ENCODE assay signal across 8 cellular contexts in genomic region chr7:149125864-149126661, GRCh38. TPM values are rescaled to one million over a fixed set of nuclear protein-coding genes. Genes with fewer than 3 reads are reported as not detected.
A peak's percentile ranks its signal among the peaks of the same experiment; 100 is the strongest.
DNase-seq lines count a peak whose midpoint lies in the region; ATAC-seq and TF ChIP-seq lines count a peak whose summit lies in the region.

ZNF425 (minus strand) TSS chr7:149126324; CDS start chr7:149126213, 111 bp downstream.

- H3K27me3 ChIP-seq in BJ (ENCODE audit: control insufficient read depth, insufficient read depth, low read length): no peaks in the 10 kb centered on the region

- H3K4me3 ChIP-seq in BJ (ENCODE audit: low read depth, low read length): peak within 1 kb of the TSS; percentile 91

- DNase-seq in BJ (ENCODE audit: low read depth) (peak; percentile 48), GM19238 (ENCODE audit: insufficient read length, low spot score) (peak; percentile 92), NCI-H460 (ENCODE audit: extremely low read depth, low read depth) (peak; percentile 90), left lobe of liver (ENCODE audit: low spot score) (peak; percentile 96)
- peak; percentile 92 to 93 for DNase-seq in activated CD4-positive, alpha-beta T cell treated with anti-CD3 and anti-CD28 coated beads for 4 hours
- DNase-seq in stimulated activated CD4-positive, alpha-beta T cell treated with anti-CD3 and anti-CD28 coated beads, Interleukin-2, amount 100 ng/mL, for 4 hours (ENCODE audit: low read depth): peak; percentile 90

- peak; percentile 95 for TF ChIP-seq CTCF in BJ (IDR thresholded peaks at IDR 0.05; ENCODE audit: insufficient read depth, low read depth, low read length)

- POLR2A ChIA-PET in BJ (lab: Charles Lee): interaction anchor here (0.6 kb wide), 1 partner anchor 1307 kb away, joined by 4 read pairs; no protein-coding TSS in a partner anchor

- H3K27ac ChIP-seq in cingulate gyrus (ENCODE audit: low read depth, low read length): peak within 1 kb of the TSS; percentile 86

- no peaks in the 10 kb centered on the region for H3K36me3 ChIP-seq in BJ (ENCODE audit: control insufficient read depth, insufficient read depth, low read length)

- CTCF ChIA-PET in BJ (lab: Yijun Ruan, JAX): interaction anchor here (0.6 to 4.6 kb wide), 27 partner anchors 8 to 1288 kb away, joined by 3 to 27 read pairs (median 4); partner anchors contain the start of genes ZNF398 and ZNF786

- ATAC-seq in HG03439 (IDR thresholded peaks at IDR 0.05; ENCODE audit: unreplicated experiment) (peak; percentile 88), left lobe of liver (peak; percentile 94)

RNA-seq across cellular contexts. Expression of gene ZNF425, which starts in this region (rescaled TPM):
- 1.8 and 2.0 TPM in 2 replicates for polyA plus RNA-seq in BJ (2011; rRNA removed)
- polyA minus RNA-seq in BJ (2011; rRNA and poly(A)+ RNA removed): 1.7 and 1.9 TPM in 2 replicates
- 0.26 and 0.87 TPM in 2 replicates for total RNA-seq in NCI-H460 (2014; rRNA removed; shearing (Covaris generic))
- 0.03 TPM in 1 of 2 replicates, not detected in the other for polyA plus RNA-seq in NCI-H460 (2014; cell fraction: nucleus; rRNA removed)
- total RNA-seq in left lobe of liver: 1.1 TPM

Comparison
In these comparisons a context has a peak if more than half of its experiments do, and no peak if none do; other contexts are left out.
1. Peak in every context shown above with its lines: DNase-seq, ATAC-seq, H3K4me3 ChIP-seq and H3K27ac ChIP-seq.
2. Peak in DNase-seq in NCI-H460; RNA of the gene not detected or under 1 TPM.